10 cellular contexts compared by ENCODE assay signal in the genomic region with DNA sequence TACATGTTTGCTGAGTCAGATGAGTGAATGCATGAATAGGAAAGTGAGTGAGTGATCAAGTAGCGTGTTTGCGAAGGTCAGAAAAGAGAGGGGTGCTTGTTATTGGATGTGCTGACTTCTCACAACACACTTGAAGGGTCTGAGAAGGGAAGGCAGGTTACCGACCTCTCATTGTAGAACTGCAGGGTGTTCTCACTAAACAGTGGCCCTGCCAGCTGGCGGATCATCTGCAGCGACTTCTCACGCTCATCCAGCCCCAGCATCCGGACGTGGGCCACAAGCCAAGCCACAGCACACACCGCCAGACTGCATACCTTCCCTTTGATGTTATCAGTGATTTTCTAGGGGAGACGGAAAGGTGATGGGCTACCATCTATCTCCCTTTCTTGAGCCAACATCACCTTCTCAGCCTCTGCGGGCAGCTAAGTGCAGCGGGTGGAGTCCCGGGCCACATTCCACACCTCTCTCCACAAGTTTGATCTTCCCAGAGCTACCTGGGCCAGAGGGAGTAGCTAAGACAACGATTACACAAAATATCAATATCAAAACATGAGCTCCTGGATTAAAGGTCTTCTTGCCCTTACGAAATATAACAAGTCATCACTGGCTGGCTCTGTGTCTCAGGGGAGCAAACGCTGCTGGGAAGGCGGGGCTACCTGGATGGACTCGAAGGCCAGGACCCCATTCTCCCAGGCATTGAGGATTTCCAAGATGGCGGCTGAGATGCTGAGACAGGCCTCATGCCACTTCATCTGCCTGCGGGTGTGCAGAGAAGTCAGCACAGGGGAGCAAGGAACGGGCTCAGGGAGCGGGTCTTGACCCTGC. TPM values are rescaled to one million over a fixed set of nuclear protein-coding genes. Genes with fewer than 3 reads are reported as not detected.
A peak's percentile ranks its signal among the peaks of the same experiment; 100 is the strongest.
DNase-seq lines count a peak whose midpoint lies in the region; ATAC-seq lines count a peak whose summit lies in the region.
"Had no signal": no experiment of that assay in that cellular context is flagged by ENCODE, and none has a peak within 500 bp of the region (broad histone marks: within the 10 kb centered on the region; RNA-seq: fewer than 3 reads in every experiment).

No MANE protein-coding gene starts in this region.

- ATAC-seq in left lobe of liver, result peak; percentile 33
- no peak for ATAC-seq in GM19397 (IDR thresholded peaks at IDR 0.05; ENCODE audit: unreplicated experiment)
- no peak for ATAC-seq in HG03442 (IDR thresholded peaks at IDR 0.05; ENCODE audit: unreplicated experiment)

- in situ Hi-C loops in Caki2 (cut with HindIII; ENCODE audit: low pct_unique_long_range_greater_than_20kb, low sequenced_read_pairs), result no loop called here

- DNase-seq in Caki2 (ENCODE audit: low read depth), result peak; percentile 44
- DNase-seq in NCI-H2196 treated with DMSO at 0.1 percent for 48 hours (lab: John Stamatoyannopoulos, UW; ENCODE audit: unreplicated experiment), result peak; percentile 8
- DNase-seq in activated effector memory CD4-positive, alpha-beta T cell treated with Interleukin-2 at 50 U/mL for 16 hours, result peak; percentile 56
- no peak for DNase-seq in left lobe of liver (ENCODE audit: low spot score)
- no peak for DNase-seq in NCI-H82 (lab: John Stamatoyannopoulos, UW)
- DNase-seq in NAMALWA (ENCODE audit: low spot score), result no peak

RNA-seq across cellular contexts. Expression of a gene that starts 11.0 kb away (rescaled TPM):
- total RNA-seq in Caki2 (2014; rRNA removed; shearing (Covaris generic); ENCODE audit: low replicate concordance), result not detected in 2 replicates
- total RNA-seq in left lobe of liver, result not detected
- total RNA-seq: activated B cell treated with CpG ODN at 0.5 μM for 24 hours, neural crest cell had no signal

RNA-seq across cellular contexts. Expression of a gene that starts 28.0 kb away (rescaled TPM):
- 36.7 and 97.2 TPM in 2 replicates for total RNA-seq in Caki2 (2014; rRNA removed; shearing (Covaris generic); ENCODE audit: low replicate concordance)
- total RNA-seq in left lobe of liver, result 28.8 TPM

RNA-seq across cellular contexts. Expression of a gene that starts 36.6 kb away (rescaled TPM):
- total RNA-seq in Caki2 (2014; rRNA removed; shearing (Covaris generic); ENCODE audit: low replicate concordance), result 9.1 and 16.4 TPM in 2 replicates
- total RNA-seq in left lobe of liver, result 10.7 TPM

RNA-seq across cellular contexts. Expression of a gene that starts 45.6 kb away (rescaled TPM):
- total RNA-seq in Caki2 (2014; rRNA removed; shearing (Covaris generic); ENCODE audit: low replicate concordance), result 170 and 200 TPM in 2 replicates
- total RNA-seq in left lobe of liver, result 52.4 TPM

Comparison
In these comparisons a context has a peak if more than half of its experiments do, and no peak if none do; other contexts are left out.
1. DNase-seq: peak in Caki2 (single experiment), NCI-H2196 treated with DMSO at 0.1 percent for 48 hours (single experiment) and activated effector memory CD4-positive, alpha-beta T cell treated with Interleukin-2 at 50 U/mL for 16 hours (single experiment); none in left lobe of liver (single experiment), NCI-H82 (single experiment) and NAMALWA (single experiment).